23 cellular contexts compared by ENCODE assay signal in the genomic region with DNA sequence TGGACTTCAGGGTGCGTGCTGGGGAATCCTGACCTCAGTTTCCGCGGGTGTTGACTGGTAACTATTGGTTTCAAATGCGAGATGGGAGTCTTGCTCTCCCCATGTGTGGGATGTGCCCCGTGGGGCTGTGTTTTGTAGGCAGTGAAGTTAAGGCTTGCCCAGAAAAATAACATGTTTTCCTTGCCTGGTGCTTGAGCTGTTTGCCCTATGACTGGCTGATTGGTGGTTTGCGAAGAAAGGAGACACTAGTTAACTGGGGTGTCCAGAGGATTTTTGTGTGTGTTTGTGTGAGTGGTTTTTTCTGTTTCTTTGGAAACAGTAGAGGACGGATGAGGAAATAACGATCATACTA.
DNase-seq lines count a peak whose midpoint lies in the region; ATAC-seq and TF ChIP-seq lines count a peak whose summit lies in the region.
"Had no signal": no experiment of that assay in that cellular context is flagged by ENCODE, and none has a peak within 500 bp of the region (broad histone marks: within the 10 kb centered on the region; RNA-seq: fewer than 3 reads in every experiment).

No MANE protein-coding gene starts in this region.

- H3K4me3 ChIP-seq in HEK293 (ENCODE audit: low read depth, low read length) (no peak overlapping the region), fibroblast of mammary gland (ENCODE audit: control insufficient read depth, low read depth, low read length) (no peak overlapping the region), subcutaneous abdominal adipose tissue (ENCODE audit: low read depth in 1 of 5, low read length in 5 of 5) (no peak overlapping the region)
- H3K4me3 ChIP-seq: cardiac muscle cell, K562, left lung, Peyer's patch, testis had no signal

- CTCF ChIA-PET in HEK293 (lab: Yijun Ruan, JAX), result no interaction called here

- POLR2A ChIA-PET in HEK293 (lab: Yijun Ruan, JAX), result no interaction called here

- H3K27ac ChIP-seq in HEK293 (ENCODE audit: extremely low read depth, low read depth, low read length) (no peak overlapping the region), subcutaneous abdominal adipose tissue (ENCODE audit: low read depth, low read length) (peak overlapping the region; percentile 9)
- H3K27ac ChIP-seq: cardiac muscle cell, epithelial cell of prostate, left lung, neutrophil, testis, WERI-Rb-1 had no signal

- TF ChIP-seq CTCF in HEK293 (tag by site-specific recombination; IDR thresholded peaks at IDR 0.05), result no peak
- no peak for TF ChIP-seq CTCF in fibroblast of mammary gland (conservative IDR thresholded peaks at IDR 0.05; ENCODE audit: control insufficient read depth, insufficient read depth, low read depth, low read length)
- no peak for TF ChIP-seq CTCF in mesothelial cell of epicardium (IDR thresholded peaks at IDR 0.05; ENCODE audit: unreplicated experiment)

- no peaks in the 10 kb centered on the region for H3K27me3 Mint-ChIP-seq in mesothelial cell of epicardium (ENCODE audit: low read depth)

- no peak overlapping the region for H3K4me3 Mint-ChIP-seq in mesothelial cell of epicardium
- H3K4me3 Mint-ChIP-seq: T-helper 17 cell had no signal

- H3K4me1 Mint-ChIP-seq in mesothelial cell of epicardium, result peaks cover 26% of the 10 kb centered on the region
- H3K4me1 Mint-ChIP-seq: T-helper 17 cell had no signal

- ATAC-seq in GM18909 (IDR thresholded peaks at IDR 0.05; ENCODE audit: poor library complexity, unreplicated experiment) (no peak), GM21737 (IDR thresholded peaks at IDR 0.05; ENCODE audit: unreplicated experiment) (no peak)
- ATAC-seq: K562, T-helper 17 cell had no signal

- H3K27me3 ChIP-seq in subcutaneous abdominal adipose tissue (ENCODE audit: control insufficient read depth in 5 of 5, insufficient read depth in 4 of 5, low read length in 5 of 5), result peaks cover 0 to 4% (median 0%) of the 10 kb centered on the region in 5 donors
- H3K27me3 ChIP-seq: cardiac muscle cell, Peyer's patch, testis had no signal

- no peaks in the 10 kb centered on the region for H3K9me3 ChIP-seq in HEK293 (ENCODE audit: control insufficient read depth, insufficient read depth, low read depth, low read length)
- no peaks in the 10 kb centered on the region for H3K9me3 ChIP-seq in subcutaneous abdominal adipose tissue (ENCODE audit: control insufficient read depth in 5 of 5, low read length in 5 of 5)
- H3K9me3 ChIP-seq: left lung, neutrophil, Peyer's patch, testis had no signal

- peaks cover 24% of the 10 kb centered on the region for H3K4me1 ChIP-seq in HEK293 (ENCODE audit: control insufficient read depth, insufficient read depth, low read length)
- H3K4me1 ChIP-seq in subcutaneous abdominal adipose tissue (ENCODE audit: control insufficient read depth in 5 of 5, insufficient read depth in 5 of 5, low read length in 5 of 5), result peaks cover 0 to 12% (median 3%) of the 10 kb centered on the region in 5 donors
- H3K4me1 ChIP-seq: left lung, Peyer's patch, testis had no signal

- peak overlapping the region; percentile 7 for H3K27ac Mint-ChIP-seq in mesothelial cell of epicardium
- H3K27ac Mint-ChIP-seq: T-helper 17 cell had no signal

- DNase-seq in fibroblast of mammary gland (ENCODE audit: low read depth) (peak; percentile 6), mesothelial cell of epicardium (ENCODE audit: low spot score in 2 of 2, unreplicated experiment in 2 of 2) (no peak), SIG-M5 (lab: John Stamatoyannopoulos, UW) (no peak)
- no peak for DNase-seq in stimulated activated CD4-positive, alpha-beta T cell treated with anti-CD3 and anti-CD28 coated beads, Interleukin-4, amount 100 ng/mL, for 1 hour
- DNase-seq: activated CD8-positive, alpha-beta memory T cell treated with anti-CD3 and anti-CD28 coated beads, Interleukin-2, amount 50 U/mL, for 48 hours; DMS 273 treated with DMSO at 0.1 percent for 48 hours; GDM1; left lung; NCI-H187; NK-92 treated with Interleukin-12 subunit alpha and Interleukin-12 subunit beta, amount 100 ng/mL, for 24 hours; Peyer's patch; retina; T-helper 17 cell; testis; WERI-Rb-1 had no signal

- no peaks in the 10 kb centered on the region for H3K36me3 ChIP-seq in HEK293 (ENCODE audit: control insufficient read depth in 2 of 2, insufficient read depth in 1 of 2, low read length in 2 of 2)
- no peaks in the 10 kb centered on the region for H3K36me3 ChIP-seq in subcutaneous abdominal adipose tissue (ENCODE audit: control insufficient read depth in 5 of 5, insufficient read depth in 5 of 5, low read length in 5 of 5)
- H3K36me3 ChIP-seq: cardiac muscle cell, left lung, neutrophil, Peyer's patch, WERI-Rb-1 had no signal

- H3K36me3 Mint-ChIP-seq in mesothelial cell of epicardium, result no peaks in the 10 kb centered on the region

- H3K9ac ChIP-seq in subcutaneous abdominal adipose tissue (ENCODE audit: low read length in 5 of 5), result no peak overlapping the region

- H3K9me3 Mint-ChIP-seq in mesothelial cell of epicardium, result no peaks in the 10 kb centered on the region

TF ChIP-seq in HEK293, 187 proteins besides CTCF, POLR2A, EP300 and RAD21:
- TF ChIP-seq ZFHX2 (tag by site-specific recombination; conservative IDR thresholded peaks at IDR 0.05), result peak; percentile 23; the same call in 1 of the 2 replicates
- TF ChIP-seq, protein P1, sequence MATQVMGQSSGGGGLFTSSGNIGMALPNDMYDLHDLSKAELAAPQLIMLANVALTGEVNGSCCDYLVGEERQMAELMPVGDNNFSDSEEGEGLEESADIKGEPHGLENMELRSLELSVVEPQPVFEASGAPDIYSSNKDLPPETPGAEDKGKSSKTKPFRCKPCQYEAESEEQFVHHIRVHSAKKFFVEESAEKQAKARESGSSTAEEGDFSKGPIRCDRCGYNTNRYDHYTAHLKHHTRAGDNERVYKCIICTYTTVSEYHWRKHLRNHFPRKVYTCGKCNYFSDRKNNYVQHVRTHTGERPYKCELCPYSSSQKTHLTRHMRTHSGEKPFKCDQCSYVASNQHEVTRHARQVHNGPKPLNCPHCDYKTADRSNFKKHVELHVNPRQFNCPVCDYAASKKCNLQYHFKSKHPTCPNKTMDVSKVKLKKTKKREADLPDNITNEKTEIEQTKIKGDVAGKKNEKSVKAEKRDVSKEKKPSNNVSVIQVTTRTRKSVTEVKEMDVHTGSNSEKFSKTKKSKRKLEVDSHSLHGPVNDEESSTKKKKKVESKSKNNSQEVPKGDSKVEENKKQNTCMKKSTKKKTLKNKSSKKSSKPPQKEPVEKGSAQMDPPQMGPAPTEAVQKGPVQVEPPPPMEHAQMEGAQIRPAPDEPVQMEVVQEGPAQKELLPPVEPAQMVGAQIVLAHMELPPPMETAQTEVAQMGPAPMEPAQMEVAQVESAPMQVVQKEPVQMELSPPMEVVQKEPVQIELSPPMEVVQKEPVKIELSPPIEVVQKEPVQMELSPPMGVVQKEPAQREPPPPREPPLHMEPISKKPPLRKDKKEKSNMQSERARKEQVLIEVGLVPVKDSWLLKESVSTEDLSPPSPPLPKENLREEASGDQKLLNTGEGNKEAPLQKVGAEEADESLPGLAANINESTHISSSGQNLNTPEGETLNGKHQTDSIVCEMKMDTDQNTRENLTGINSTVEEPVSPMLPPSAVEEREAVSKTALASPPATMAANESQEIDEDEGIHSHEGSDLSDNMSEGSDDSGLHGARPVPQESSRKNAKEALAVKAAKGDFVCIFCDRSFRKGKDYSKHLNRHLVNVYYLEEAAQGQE (tag by site-specific recombination; IDR thresholded peaks at IDR 0.05), result no peak
